27 cellular contexts compared by ENCODE assay signal in genomic region chr1:164932580-164932979, GRCh38.
"Had no signal": no experiment of that assay in that cellular context is flagged by ENCODE, and none has a peak within 500 bp of the region (broad histone marks: within the 10 kb centered on the region; RNA-seq: fewer than 3 reads in every experiment).

No MANE protein-coding gene starts in this region.

- H3K27me3 Mint-ChIP-seq: activated CD4-positive, alpha-beta memory T cell treated with anti-CD3 and anti-CD28 coated beads, Interleukin-2, amount 10 ng/mL, durations not matched to agents 7 days and 5 days; activated CD4-positive, alpha-beta T cell treated with anti-CD3 and anti-CD28 coated beads, Interleukin-2, amount 10 ng/mL, durations not matched to agents 7 days and 5 days; activated naive CD8-positive, alpha-beta T cell; activated T-cell treated with anti-CD3 and anti-CD28 coated beads, Interleukin-2, amount 50 U/mL, for 24 hours; central memory CD8-positive, alpha-beta T cell; effector memory CD8-positive, alpha-beta T cell; T-helper 17 cell had no signal

- H3K27ac Mint-ChIP-seq: activated CD4-positive, alpha-beta memory T cell treated with anti-CD3 and anti-CD28 coated beads, Interleukin-2, amount 10 ng/mL, durations not matched to agents 7 days and 5 days; activated CD4-positive, alpha-beta T cell treated with anti-CD3 and anti-CD28 coated beads, Interleukin-2, amount 10 ng/mL, durations not matched to agents 7 days and 5 days; activated naive CD8-positive, alpha-beta T cell; activated T-cell treated with anti-CD3 and anti-CD28 coated beads, Interleukin-2, amount 50 U/mL, for 24 hours; activated T-cell treated with anti-CD3 and anti-CD28 coated beads, Interleukin-2, amount 50 U/mL, for 72 hours; effector memory CD8-positive, alpha-beta T cell; T-helper 17 cell; T-helper 2 cell treated with Interferon-gamma antibody and Interleukin-4, amounts not matched to agents 5 μg/mL and 100 μg/mL, for 36 hours; WTC11 had no signal

- DNase-seq: activated CD4-positive, alpha-beta memory T cell treated with anti-CD3 and anti-CD28 coated beads, Interleukin-2, amount 10 ng/mL, durations not matched to agents 7 days and 5 days; activated CD4-positive, alpha-beta T cell treated with anti-CD3 and anti-CD28 coated beads for 1 hour; activated CD4-positive, alpha-beta T cell treated with anti-CD3 and anti-CD28 coated beads for 4 hours; activated CD4-positive, alpha-beta T cell treated with anti-CD3 and anti-CD28 coated beads, Interleukin-2, amount 10 ng/mL, durations not matched to agents 7 days and 5 days; activated CD4-positive, alpha-beta T cell treated with anti-CD3 and anti-CD28 coated beads, Interleukin-2, amount 50 U/mL, for 4 hours; activated CD8-positive, alpha-beta memory T cell treated with anti-CD3 and anti-CD28 coated beads, Interleukin-2, amount 50 U/mL, for 48 hours; activated gamma-delta T cell treated with Interleukin-2 at 50 U/mL for 16 hours; activated naive CD4-positive, alpha-beta T cell treated with anti-CD3 and anti-CD28 coated beads, Interleukin-2, amount 50 U/mL, for 16 hours; activated naive CD4-positive, alpha-beta T cell treated with Interleukin-2 at 50 U/mL for 16 hours; activated T-cell treated with anti-CD3 and anti-CD28 coated beads for 4 hours; activated T-cell treated with anti-CD3 and anti-CD28 coated beads, Interleukin-2, amount 50 U/mL, for 24 hours; activated T-cell treated with anti-CD3 and anti-CD28 coated beads, Interleukin-2, amount 50 U/mL, for 72 hours; amniotic stem cell; anterior cingulate cortex; brain microvascular endothelial cell; cortex of kidney; dermis blood vessel endothelial cell; effector CD4-positive, alpha-beta T cell; effector memory CD8-positive, alpha-beta T cell; foreskin fibroblast; head of caudate nucleus; T-helper 1 cell; T-helper 17 cell had no signal

- H3K4me1 Mint-ChIP-seq: activated CD4-positive, alpha-beta memory T cell treated with anti-CD3 and anti-CD28 coated beads, Interleukin-2, amount 10 ng/mL, durations not matched to agents 7 days and 5 days; activated CD4-positive, alpha-beta T cell treated with anti-CD3 and anti-CD28 coated beads, Interleukin-2, amount 10 ng/mL, durations not matched to agents 7 days and 5 days; central memory CD8-positive, alpha-beta T cell; T-helper 17 cell had no signal

- H3K9me3 Mint-ChIP-seq: activated CD4-positive, alpha-beta T cell treated with anti-CD3 and anti-CD28 coated beads, Interleukin-2, amount 10 ng/mL, durations not matched to agents 7 days and 5 days; activated T-cell treated with anti-CD3 and anti-CD28 coated beads, Interleukin-2, amount 50 U/mL, for 24 hours; T-helper 2 cell treated with Interferon-gamma antibody and Interleukin-4, amounts not matched to agents 5 μg/mL and 100 μg/mL, for 36 hours; WTC11 had no signal

- H3K36me3 Mint-ChIP-seq: activated naive CD8-positive, alpha-beta T cell; WTC11 had no signal

- H3K4me3 Mint-ChIP-seq: activated CD4-positive, alpha-beta memory T cell treated with anti-CD3 and anti-CD28 coated beads, Interleukin-2, amount 10 ng/mL, durations not matched to agents 7 days and 5 days; activated CD4-positive, alpha-beta T cell treated with anti-CD3 and anti-CD28 coated beads, Interleukin-2, amount 10 ng/mL, durations not matched to agents 7 days and 5 days; activated naive CD8-positive, alpha-beta T cell; activated T-cell treated with anti-CD3 and anti-CD28 coated beads, Interleukin-2, amount 50 U/mL, for 24 hours; activated T-cell treated with anti-CD3 and anti-CD28 coated beads, Interleukin-2, amount 50 U/mL, for 72 hours; central memory CD8-positive, alpha-beta T cell; effector memory CD8-positive, alpha-beta T cell; T-helper 17 cell; T-helper 2 cell treated with Interferon-gamma antibody and Interleukin-4, amounts not matched to agents 5 μg/mL and 100 μg/mL, for 36 hours; WTC11 had no signal
